10 cellular contexts compared by ENCODE assay signal in genomic region chr11:61602775-61603569, GRCh38. TPM values are rescaled to one million over a fixed set of nuclear protein-coding genes. Genes with fewer than 3 reads are reported as not detected.
DNase-seq lines count a peak whose midpoint lies in the region; ATAC-seq and TF ChIP-seq lines count a peak whose summit lies in the region.
"Had no signal": no experiment of that assay in that cellular context is flagged by ENCODE, and none has a peak within 500 bp of the region (broad histone marks: within the 10 kb centered on the region; RNA-seq: fewer than 3 reads in every experiment).

No MANE protein-coding gene starts in this region.

- H2BK120ac ChIP-seq in IMR-90 (ENCODE audit: low read depth, low read length): no peak overlapping the region

- H3K27me3 Mint-ChIP-seq in MCF 10A (ENCODE audit: insufficient read depth, unreplicated experiment): no peaks in the 10 kb centered on the region

- H3K27ac Mint-ChIP-seq in MCF 10A (ENCODE audit: low read depth, unreplicated experiment): peak overlapping the region; percentile 88

- no peaks in the 10 kb centered on the region; the same call in 1 of the 2 replicates for H4K20me1 ChIP-seq in IMR-90 (ENCODE audit: insufficient read depth, low read length)

- no peak overlapping the region for H3K4ac ChIP-seq in IMR-90 (ENCODE audit: low read depth, low read length)

- H3K4me3 Mint-ChIP-seq in MCF 10A (ENCODE audit: unreplicated experiment): peak overlapping the region; percentile 31
- H3K4me3 Mint-ChIP-seq: CD8-positive, alpha-beta memory T cell had no signal

- POLR2A ChIA-PET in IMR-90 (lab: Charles Lee; ENCODE audit: unreplicated experiment): no interaction called here
- POLR2A ChIA-PET in MCF 10A (lab: Yijun Ruan, JAX): interaction anchor here (0.7 to 1.9 kb wide), 8 partner anchors 10 to 157 kb away, joined by 3 to 8 read pairs (median 4); no protein-coding TSS in a partner anchor

- H4K8ac ChIP-seq in IMR-90 (ENCODE audit: low read depth in 2 of 2, low read length in 2 of 2): no peak overlapping the region; a peak in 1 of 4 replicates

- dilution Hi-C loops in IMR-90 (cut with HindIII; ENCODE audit: low sequenced_read_pairs, unreplicated experiment): no loop called here

- no peak for TF ChIP-seq POLR2A in IMR-90 (IDR thresholded peaks at IDR 0.05; ENCODE audit: low read depth, low read length)

- H3K4me1 ChIP-seq in IMR-90 (ENCODE audit: control insufficient read depth, insufficient read depth, low read length) (peaks cover 12% of the 10 kb centered on the region; the same call in 1 of the 2 replicates), left lung (peaks cover 0 to 6% of the 10 kb centered on the region in 2 donors)
- H3K4me1 ChIP-seq: parathyroid adenoma had no signal

- H3K9me3 ChIP-seq in IMR-90 (ENCODE audit: control insufficient read depth, insufficient read depth, low read length) (no peaks in the 10 kb centered on the region), left lung (no peaks in the 10 kb centered on the region)

- H3K36me3 ChIP-seq in IMR-90 (ENCODE audit: control insufficient read depth, insufficient read depth, low read length) (no peaks in the 10 kb centered on the region), left lung (no peaks in the 10 kb centered on the region)

- no TSS peak for BruUV-seq in IMR-90 (replicated peaks; lab: Mats Ljungman, UMichigan)
- no TSS peak for BruUV-seq in MCF 10A (replicated peaks; lab: Mats Ljungman, UMichigan)

- H3K27ac ChIP-seq in IMR-90 (ENCODE audit: insufficient read depth, low read length) (no peak overlapping the region), left lung (no peak overlapping the region)
- H3K27ac ChIP-seq: parathyroid adenoma had no signal

- 0 out of 2 replicates have a peak, but pooled peaks cover 1% of the 10 kb centered on the region for H3K9me1 ChIP-seq in IMR-90 (ENCODE audit: insufficient read depth, low read length)

- ATAC-seq in IMR-90 (ENCODE audit: low read depth) (peak; percentile 85), left lung (peak; percentile 67), HG02973 (IDR thresholded peaks at IDR 0.05; ENCODE audit: unreplicated experiment) (no peak), GM18511 (IDR thresholded peaks at IDR 0.05; ENCODE audit: unreplicated experiment) (no peak)

- peak overlapping the region; percentile 62 for H2AK9ac ChIP-seq in IMR-90 (replicated peaks; ENCODE audit: low read depth, low read length, poor library complexity)

- WGBS in IMR-90 (ENCODE audit: extremely low coverage in 2 of 2, insufficient read length in 1 of 2), 2 experiments: 18% methylated on average over 12 of the region's 20 CpGs; no CpG with 5 or more reads in 1 of the 2 experiments

- no peak overlapping the region for H2BK15ac ChIP-seq in IMR-90 (ENCODE audit: low read depth, low read length)

- no peak overlapping the region for H2BK20ac ChIP-seq in IMR-90 (ENCODE audit: low read depth, low read length)

- no peaks in the 10 kb centered on the region for H3K79me1 ChIP-seq in IMR-90 (ENCODE audit: low read depth in 1 of 2, low read length in 2 of 2)

- peaks cover 10% of the 10 kb centered on the region for H3K36me3 Mint-ChIP-seq in MCF 10A (ENCODE audit: insufficient read depth, unreplicated experiment)
- H3K36me3 Mint-ChIP-seq: CD8-positive, alpha-beta memory T cell had no signal

- peak overlapping the region; percentile 31 for H2AK5ac ChIP-seq in IMR-90 (ENCODE audit: low read depth, low read length)

- no peak overlapping the region for H2BK5ac ChIP-seq in IMR-90 (ENCODE audit: low read depth, low read length, poor library complexity, severe bottlenecking)

- no peaks in the 10 kb centered on the region for H3K9me3 Mint-ChIP-seq in MCF 10A (ENCODE audit: unreplicated experiment)
- H3K9me3 Mint-ChIP-seq: CD8-positive, alpha-beta memory T cell had no signal

- no peak overlapping the region for H3K18ac ChIP-seq in IMR-90 (ENCODE audit: low read depth, low read length)

- intact Hi-C loops in IMR-90 (cut with micrococcal nuclease) (no loop called here), MCF 10A (cut with micrococcal nuclease) (loop anchor here (1.0 kb wide), 2 partner anchors 13 to 22 kb away; partner anchors contain the start of gene SYT7), left lung (cut with DNase I) (no loop called here)

- H4K5ac ChIP-seq in IMR-90 (ENCODE audit: low read depth, low read length): no peak overlapping the region

- no peak overlapping the region for H3K9ac ChIP-seq in IMR-90 (ENCODE audit: low read depth, low read length)
- H3K9ac ChIP-seq: parathyroid adenoma had no signal

- DNase-seq in A172 (ENCODE audit: low spot score): peak; percentile 82
- peak; percentile 96 for DNase-seq in IMR-90
- DNase-seq in MCF 10A (ENCODE audit: unreplicated experiment): peak; percentile 97
- DNase-seq in left lung: peak in 1 of 2 donors; percentile 63
- no peak for DNase-seq in 8988T
- DNase-seq in activated naive CD4-positive, alpha-beta T cell treated with Interleukin-2 at 50 U/mL for 16 hours: no peak
- DNase-seq: CD8-positive, alpha-beta memory T cell had no signal

- CTCF ChIA-PET in IMR-90 (lab: Yijun Ruan, JAX) (interaction anchor here (1.4 kb wide), 1 partner anchor 25 kb away, joined by 3 read pairs; no protein-coding TSS in a partner anchor), MCF 10A (lab: Yijun Ruan, JAX) (interaction anchor here (0.6 to 1.2 kb wide), 11 partner anchors 12 to 234 kb away, joined by 3 to 7 read pairs (median 4); no protein-coding TSS in a partner anchor)

- H3K4me2 ChIP-seq in IMR-90 (ENCODE audit: low read depth, low read length): peak overlapping the region; percentile 41; the same call in 1 of the 2 replicates

- TF ChIP-seq CTCF in IMR-90 (conservative IDR thresholded peaks at IDR 0.05; ENCODE audit: low read depth, low read length): no peak
- no peak for TF ChIP-seq CTCF in MCF 10A (IDR thresholded peaks at IDR 0.05; ENCODE audit: unreplicated experiment)
- TF ChIP-seq CTCF in left lung (IDR thresholded peaks at IDR 0.05): no peak

- TF ChIP-seq RAD21 in IMR-90 (IDR thresholded peaks at IDR 0.05; ENCODE audit: low read length): no peak

- no peak overlapping the region for H3K23ac ChIP-seq in IMR-90 (ENCODE audit: low read depth, low read length)

- H3K4me1 Mint-ChIP-seq in MCF 10A (ENCODE audit: insufficient read depth, unreplicated experiment): peaks cover 48% of the 10 kb centered on the region
- H3K4me1 Mint-ChIP-seq: CD8-positive, alpha-beta memory T cell had no signal

- no peak overlapping the region for H4K91ac ChIP-seq in IMR-90 (ENCODE audit: insufficient read depth, low read depth, low read length)

- no peak overlapping the region for H3K14ac ChIP-seq in IMR-90 (replicated peaks; ENCODE audit: low read depth, low read length)

- peaks cover 26% of the 10 kb centered on the region for H3K27me3 ChIP-seq in IMR-90 (ENCODE audit: control insufficient read depth, insufficient read depth, low read length)
- H3K27me3 ChIP-seq in left lung: peaks cover 0 to 6% of the 10 kb centered on the region in 2 donors

- H3K56ac ChIP-seq in IMR-90 (ENCODE audit: extremely low read depth, insufficient read depth, low read length): no peak overlapping the region

- H3K4me3 ChIP-seq in IMR-90 (ENCODE audit: insufficient read depth, low read depth, low read length) (no peak overlapping the region), left lung (no peak overlapping the region)

- in situ Hi-C loops in IMR-90 (cut with MboI; ENCODE audit: low sequenced_read_pairs): no loop called here

- H2AFZ ChIP-seq in IMR-90 (replicated peaks; ENCODE audit: low read length, poor library complexity): peak overlapping the region; percentile 77
- H2AFZ ChIP-seq: parathyroid adenoma had no signal

TF ChIP-seq in IMR-90, 13 proteins besides CTCF, POLR2A, EP300 and RAD21:
- no peak for TF ChIP-seq CHD1 (IDR thresholded peaks at IDR 0.05; ENCODE audit: low read depth, low read length)
- TF ChIP-seq BHLHE40 (IDR thresholded peaks at IDR 0.05; ENCODE audit: low read depth, low read length): peak; percentile 83
- TF ChIP-seq MAZ (IDR thresholded peaks at IDR 0.05; ENCODE audit: borderline replicate concordance, low read depth, low read length): peak; percentile 47; the same call in 1 of the 2 replicates
- TF ChIP-seq NFE2L2 (IDR thresholded peaks at IDR 0.05; ENCODE audit: low read depth, low read length): 0 out of 2 replicates have a peak, but pooled peaks have one; percentile 21
- peak; percentile 25; the same call in 1 of the 2 replicates for TF ChIP-seq CEBPB (IDR thresholded peaks at IDR 0.05; ENCODE audit: low read depth, low read length)
- TF ChIP-seq RCOR1 (IDR thresholded peaks at IDR 0.05; ENCODE audit: insufficient replicate concordance, low read length): peak; percentile 98
- TF ChIP-seq ELK1 (IDR thresholded peaks at IDR 0.05; ENCODE audit: borderline replicate concordance, low read depth, low read length): no peak
- peak; percentile 94 for TF ChIP-seq FOS (IDR thresholded peaks at IDR 0.05; ENCODE audit: low read depth, low read length)

RNA-seq across cellular contexts. Expression of gene SYT7, which starts 22.1 kb away (rescaled TPM):
- total RNA-seq in A172 (2014; rRNA removed; shearing (Covaris generic)): 0.12 and 0.26 TPM in 2 replicates
- total RNA-seq in IMR-90 (2012; rRNA removed): under 0.01 TPM in 1 of 2 replicates, not detected in the other
- polyA plus RNA-seq in IMR-90 (2012; rRNA removed): 0.19 and 0.26 TPM in 2 replicates
- 0.10 and 0.29 TPM in 2 replicates for polyA plus RNA-seq in IMR-90 (2012; cell fraction: cytosol; rRNA removed)
- polyA plus RNA-seq in IMR-90 (2012; cell fraction: nucleus; rRNA removed; ENCODE audit: low replicate concordance): 0.53 and 0.90 TPM in 2 replicates
- 25.2 and 57.7 TPM in 2 replicates for total RNA-seq in MCF 10A (2022)
- 1 to 10 TPM; 2.1 to 6.4 TPM for total RNA-seq in left lung
- total RNA-seq: CD8-positive, alpha-beta memory T cell had no signal
- polyA plus RNA-seq: CD8-positive, alpha-beta memory T cell had no signal

Comparison
In these comparisons a context has a peak if more than half of its experiments do, and no peak if none do; other contexts are left out.
1. DNase-seq: peak in A172 (single experiment), IMR-90 (single experiment) and MCF 10A (single experiment); none in 8988T (single experiment) and activated naive CD4-positive, alpha-beta T cell treated with Interleukin-2 at 50 U/mL for 16 hours (single experiment).
2. ATAC-seq: peak in IMR-90 (single experiment) and left lung (single experiment); none in HG02973 (single experiment) and GM18511 (single experiment).